In the genomic region with DNA sequence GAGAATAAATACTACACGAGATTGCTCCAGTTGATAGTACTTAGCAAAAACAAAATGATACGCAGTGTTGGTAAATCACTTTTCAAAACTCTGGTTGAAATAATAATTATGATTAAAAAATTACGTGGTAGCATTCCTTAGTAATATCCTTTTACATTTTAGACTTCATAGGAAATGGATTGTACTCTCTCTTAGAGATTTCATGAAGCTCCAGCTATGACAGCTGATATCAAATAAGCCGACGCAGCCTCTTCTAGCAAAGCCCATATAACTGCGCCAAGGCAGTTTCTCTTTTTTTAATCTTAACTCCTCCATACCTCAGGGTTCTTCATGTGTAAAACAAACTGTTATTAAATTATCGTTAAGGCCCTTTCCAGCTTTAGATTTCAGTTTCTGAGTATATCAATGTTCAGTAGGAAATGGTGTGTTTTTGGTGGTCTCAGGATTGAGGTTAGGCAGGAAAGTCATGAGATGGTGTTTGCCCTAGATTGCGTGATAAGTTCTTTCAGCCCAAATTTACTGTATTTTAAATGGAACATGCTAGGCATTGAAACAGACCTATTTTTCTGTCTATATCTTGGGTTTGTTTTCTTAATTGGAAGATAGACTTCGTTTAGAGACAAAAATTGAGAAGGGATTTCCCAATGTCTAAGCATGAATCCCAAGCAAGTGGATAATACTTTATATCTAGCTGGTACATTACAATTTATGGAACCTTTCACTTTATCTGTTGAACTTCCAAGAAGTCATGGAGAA, we compare ENCODE assay signal across 8 cellular contexts. TPM values are rescaled to one million over a fixed set of nuclear protein-coding genes. Genes with fewer than 3 reads are reported as not detected.
DNase-seq lines count a peak whose midpoint lies in the region; ATAC-seq and TF ChIP-seq lines count a peak whose summit lies in the region.

No MANE protein-coding gene starts in this region.

- no peak for ATAC-seq in HG03571 (IDR thresholded peaks at IDR 0.05; ENCODE audit: unreplicated experiment)
- ATAC-seq in GM18502 (IDR thresholded peaks at IDR 0.05; ENCODE audit: poor library complexity, unreplicated experiment), result no peak
- ATAC-seq in GM19395 (IDR thresholded peaks at IDR 0.05; ENCODE audit: unreplicated experiment), result no peak

- DNase-seq in GM12864 (ENCODE audit: low read depth), result no peak
- DNase-seq in SJSA1 (ENCODE audit: low read depth in 1 of 2, low spot score in 2 of 2), result no peak
- no peak for DNase-seq in fibroblast of mammary gland (ENCODE audit: low read depth)
- DNase-seq in HK-2 (ENCODE audit: unreplicated experiment), result no peak

- no peak overlapping the region for H3K9ac ChIP-seq in rectal smooth muscle tissue (ENCODE audit: low read length)

- peaks cover 27% of the 10 kb centered on the region for H3K36me3 ChIP-seq in SJSA1
- H3K36me3 ChIP-seq in rectal smooth muscle tissue (ENCODE audit: control insufficient read depth, insufficient read depth, low read length), result no peaks in the 10 kb centered on the region

- H3K4me3 ChIP-seq in GM12864 (ENCODE audit: low read depth, low read length) (peak overlapping the region; percentile 95; the same call in 1 of the 2 replicates), SJSA1 (peak overlapping the region; percentile 79), fibroblast of mammary gland (ENCODE audit: control insufficient read depth, low read depth, low read length) (peak overlapping the region; percentile 54), rectal smooth muscle tissue (ENCODE audit: low read length) (peak overlapping the region; percentile 87)

- H3K27me3 ChIP-seq in SJSA1 (replicated peaks) (no peaks in the 10 kb centered on the region), rectal smooth muscle tissue (ENCODE audit: control insufficient read depth, insufficient read depth, low read length) (no peaks in the 10 kb centered on the region)

- H3K4me1 ChIP-seq in SJSA1 (replicated peaks), result peaks cover 58% of the 10 kb centered on the region
- peaks cover 19% of the 10 kb centered on the region for H3K4me1 ChIP-seq in rectal smooth muscle tissue (ENCODE audit: control insufficient read depth, insufficient read depth, low read length)

- TF ChIP-seq CTCF in GM12864 (IDR thresholded peaks at IDR 0.05; ENCODE audit: low read depth, low read length, missing control alignments) (no peak), fibroblast of mammary gland (conservative IDR thresholded peaks at IDR 0.05; ENCODE audit: control insufficient read depth, insufficient read depth, low read depth, low read length) (no peak)

- H3K9me3 ChIP-seq in SJSA1 (replicated peaks), result no peaks in the 10 kb centered on the region

- no peak overlapping the region for H3K27ac ChIP-seq in SJSA1
- H3K27ac ChIP-seq in rectal smooth muscle tissue (ENCODE audit: low read depth, low read length), result peak overlapping the region; percentile 98

RNA-seq across cellular contexts. Expression of a gene that starts 0.9 kb away (rescaled TPM):
- 143 and 147 TPM in 2 replicates for total RNA-seq in SJSA1 (2014; rRNA removed; shearing (Covaris generic))
